In genomic region chr1:240414237-240414636, GRCh38 we compare ENCODE assay signal across 18 cellular contexts.
A peak's percentile ranks its signal among the peaks of the same experiment; 100 is the strongest.
DNase-seq lines count a peak whose midpoint lies in the region; ATAC-seq and TF ChIP-seq lines count a peak whose summit lies in the region.
"Had no signal": no experiment of that assay in that cellular context is flagged by ENCODE, and none has a peak within 500 bp of the region (broad histone marks: within the 10 kb centered on the region; RNA-seq: fewer than 3 reads in every experiment).

No MANE protein-coding gene starts in this region.

- no peak overlapping the region for H3K27ac ChIP-seq in AG04450 (ENCODE audit: low read depth, low read length)
- no peak overlapping the region for H3K27ac ChIP-seq in left lung

- H3K9me3 ChIP-seq in AG04450 (ENCODE audit: control insufficient read depth, insufficient read depth, low read length) = no peaks in the 10 kb centered on the region
- no peaks in the 10 kb centered on the region for H3K9me3 ChIP-seq in left lung

- CTCF ChIA-PET in AG04450 (lab: Charles Lee) = no interaction called here

- H3K4me3 ChIP-seq in AG04450 (ENCODE audit: low read depth, low read length) (no peak overlapping the region), choroid plexus epithelial cell (ENCODE audit: low read depth, low read length) (no peak overlapping the region), left lung (no peak overlapping the region)

- no peaks in the 10 kb centered on the region for H3K4me1 ChIP-seq in left lung

- no peaks in the 10 kb centered on the region for H3K36me3 ChIP-seq in left lung

- peak; percentile 30 for DNase-seq in AG04450 (ENCODE audit: low read depth, low spot score)
- DNase-seq in HCEC 1CT = peak; percentile 84
- peak; percentile 69 for DNase-seq in choroid plexus epithelial cell (ENCODE audit: low read depth)
- DNase-seq in left lung = no peak
- no peak for DNase-seq in hippocampal formation (lab: John Stamatoyannopoulos, UW)
- DNase-seq: activated B cell treated with CpG ODN at 0.5 μM for 24 hours; activated CD8-positive, alpha-beta T cell treated with anti-CD3 and anti-CD28 coated beads for 36 hours; activated naive CD4-positive, alpha-beta T cell treated with anti-CD3 and anti-CD28 coated beads, Interleukin-2, amount 10 ng/mL, durations not matched to agents 7 days and 5 days; activated T-cell treated with anti-CD3 and anti-CD28 coated beads, Interleukin-2, amount 50 U/mL, for 4 hours; dermis blood vessel endothelial cell; head of caudate nucleus; NCI-H146; PC-3; stimulated activated CD4-positive, alpha-beta T cell treated with anti-CD3 and anti-CD28 coated beads, Interleukin-12 subunit alpha, Interleukin-12 subunit beta, amount 100 ng/mL, for 4 hours had no signal

- no peak for TF ChIP-seq CTCF in AG04450 (IDR thresholded peaks at IDR 0.05; ENCODE audit: low read depth, low read length)
- no peak for TF ChIP-seq CTCF in choroid plexus epithelial cell (conservative IDR thresholded peaks at IDR 0.05; ENCODE audit: low read depth, low read length)
- TF ChIP-seq CTCF in left lung (IDR thresholded peaks at IDR 0.05) = no peak

- POLR2A ChIA-PET in AG04450 (lab: Yijun Ruan, JAX) = interaction anchor here (1.0 kb wide), 1 partner anchor 15 kb away, joined by 3 read pairs; no protein-coding TSS in a partner anchor

- H3K27me3 ChIP-seq in AG04450 (ENCODE audit: control insufficient read depth, insufficient read depth, low read length) (no peaks in the 10 kb centered on the region), left lung (no peaks in the 10 kb centered on the region)

- ATAC-seq in left lung (peak; percentile 33), HG03457 (IDR thresholded peaks at IDR 0.05; ENCODE audit: unreplicated experiment) (no peak), HG03196 (IDR thresholded peaks at IDR 0.05; ENCODE audit: unreplicated experiment) (no peak), HG02678 (IDR thresholded peaks at IDR 0.05; ENCODE audit: unreplicated experiment) (no peak)
- ATAC-seq: activated CD8-positive, alpha-beta T cell treated with anti-CD3 and anti-CD28 coated beads for 36 hours; activated T-cell treated with anti-CD3 and anti-CD28 coated beads, Interleukin-2, amount 50 U/mL, for 4 hours; HepG2; PC-3 had no signal

- intact Hi-C loops in left lung (cut with DNase I) = no loop called here

Comparison
In these comparisons a context has a peak if more than half of its experiments do, and no peak if none do; other contexts are left out.
1. DNase-seq: peak in AG04450 (single experiment), HCEC 1CT (single experiment) and choroid plexus epithelial cell (single experiment); none in left lung (0 of 2) and hippocampal formation (0 of 2).